Comparison of ENCODE assay signal across 8 cellular contexts in the genomic region with DNA sequence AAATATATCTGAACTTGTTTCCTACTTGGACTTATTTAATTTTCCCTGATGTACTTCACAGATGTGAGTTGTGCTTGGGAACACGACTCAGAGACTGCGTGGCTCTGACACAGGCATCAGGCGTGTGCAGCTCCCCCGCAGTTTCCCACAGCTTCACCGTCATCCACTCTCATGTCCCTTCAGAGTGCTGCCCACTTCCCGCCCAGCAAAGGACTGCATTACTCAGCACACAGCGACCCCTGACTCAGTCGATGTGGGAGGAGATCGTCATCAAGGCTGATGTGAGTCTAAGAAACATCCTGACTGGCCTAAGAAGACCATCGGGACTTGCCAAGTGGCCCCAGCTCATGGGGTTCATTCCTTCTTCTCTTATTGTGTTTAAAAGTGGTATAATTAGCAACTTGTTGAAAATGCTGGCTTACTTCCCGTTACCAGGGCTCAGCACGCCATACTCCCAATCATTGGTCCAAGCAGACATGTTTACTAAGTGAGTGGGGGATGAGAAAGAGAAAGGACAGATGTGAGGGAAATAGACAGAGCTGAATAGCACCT.
A peak's percentile ranks its signal among the peaks of the same experiment; 100 is the strongest.
DNase-seq lines count a peak whose midpoint lies in the region; FAIRE-seq and TF ChIP-seq lines count a peak whose summit lies in the region.

No MANE protein-coding gene starts in this region.

- no peak overlapping the region for H3K4me3 Mint-ChIP-seq in nephron

- DNase-seq in AG04450 (ENCODE audit: low read depth, low spot score) (peak; percentile 98), RCC 7860 (ENCODE audit: low spot score) (peak; percentile 96), bronchial epithelial cell (ENCODE audit: low read depth) (peak; percentile 100), suprapubic skin (ENCODE audit: low spot score in 2 of 2) (no peak), AML-193 (lab: John Stamatoyannopoulos, UW) (no peak), HAP-1 (ENCODE audit: low spot score in 2 of 2) (no peak), NCI-H187 (lab: John Stamatoyannopoulos, UW) (no peak)

- in situ Hi-C loops in HAP-1 (cut with MboI; ENCODE audit: low sequenced_read_pairs): no loop called here

- peaks cover 25% of the 10 kb centered on the region for H3K4me1 ChIP-seq in suprapubic skin
- no peaks in the 10 kb centered on the region for H3K4me1 ChIP-seq in HAP-1

- peak overlapping the region; percentile 21 to 48 (median 32) for H3K27ac Mint-ChIP-seq in nephron

- H3K36me3 Mint-ChIP-seq in nephron (ENCODE audit: low read depth): peaks cover 3% of the 10 kb centered on the region

- peaks cover 14% of the 10 kb centered on the region for H3K9me3 Mint-ChIP-seq in nephron

- TF ChIP-seq EP300 in suprapubic skin (IDR thresholded peaks at IDR 0.05): peak; percentile 71

- no peaks in the 10 kb centered on the region for H3K27me3 Mint-ChIP-seq in nephron (ENCODE audit: low read depth)

- TF ChIP-seq CTCF in AG04450 (IDR thresholded peaks at IDR 0.05; ENCODE audit: low read depth, low read length) (no peak), bronchial epithelial cell (IDR thresholded peaks at IDR 0.05; ENCODE audit: insufficient read depth, low read length, severe bottlenecking) (no peak), nephron (IDR thresholded peaks at IDR 0.05; ENCODE audit: unreplicated experiment in 3 of 3) (no peak), suprapubic skin (IDR thresholded peaks at IDR 0.05) (no peak)

- H3K9me3 ChIP-seq in AG04450 (ENCODE audit: control insufficient read depth, insufficient read depth, low read length): no peaks in the 10 kb centered on the region
- H3K9me3 ChIP-seq in suprapubic skin: no peaks in the 10 kb centered on the region
- no peaks in the 10 kb centered on the region for H3K9me3 ChIP-seq in HAP-1

- no peaks in the 10 kb centered on the region for H3K27me3 ChIP-seq in AG04450 (ENCODE audit: control insufficient read depth, insufficient read depth, low read length)
- no peaks in the 10 kb centered on the region for H3K27me3 ChIP-seq in bronchial epithelial cell (ENCODE audit: control insufficient read depth, insufficient read depth, low read length)
- no peaks in the 10 kb centered on the region for H3K27me3 ChIP-seq in suprapubic skin
- no peaks in the 10 kb centered on the region for H3K27me3 ChIP-seq in HAP-1 (ENCODE audit: low read depth)

- H3K36me3 ChIP-seq in bronchial epithelial cell (ENCODE audit: control insufficient read depth, insufficient read depth, low read length): no peaks in the 10 kb centered on the region
- H3K36me3 ChIP-seq in suprapubic skin: no peaks in the 10 kb centered on the region
- H3K36me3 ChIP-seq in HAP-1 (replicated peaks): no peaks in the 10 kb centered on the region

- 60% methylated on average over 12 of the region's 12 CpGs for WGBS in suprapubic skin

- CTCF ChIA-PET in AG04450 (lab: Charles Lee): no interaction called here

- H3K27ac ChIP-seq in AG04450 (ENCODE audit: low read depth, low read length) (peak overlapping the region; percentile 97), suprapubic skin (peak overlapping the region; percentile 31)

- H3K4me3 ChIP-seq in AG04450 (ENCODE audit: low read depth, low read length): peak overlapping the region; percentile 0; the same call in 1 of the 2 replicates
- H3K4me3 ChIP-seq in bronchial epithelial cell (ENCODE audit: low read depth, low read length): no peak overlapping the region
- no peak overlapping the region for H3K4me3 ChIP-seq in suprapubic skin
- H3K4me3 ChIP-seq in HAP-1: no peak overlapping the region

- no peak for TF ChIP-seq POLR2A in suprapubic skin (IDR thresholded peaks at IDR 0.05)

- FAIRE-seq in RCC 7860 (lab: Jason Lieb, UNC) (peak; percentile 78), bronchial epithelial cell (lab: Jason Lieb, UNC) (no peak)

- POLR2A ChIA-PET in AG04450 (lab: Yijun Ruan, JAX): interaction anchor here (0.5 to 0.7 kb wide), 2 partner anchors 10 to 15 kb away, joined by 3 read pairs; no protein-coding TSS in a partner anchor

- peaks cover 42% of the 10 kb centered on the region for H3K4me1 Mint-ChIP-seq in nephron

Comparison
In these comparisons a context has a peak if more than half of its experiments do, and no peak if none do; other contexts are left out.
1. DNase-seq: peak in AG04450 (single experiment), RCC 7860 (single experiment) and bronchial epithelial cell (single experiment); none in suprapubic skin (0 of 2), AML-193 (0 of 2), HAP-1 (0 of 2) and NCI-H187 (0 of 2).